Comparison of ENCODE assay signal across 28 cellular contexts in genomic region chr6:38676974-38677544, GRCh38. TPM values are rescaled to one million over a fixed set of nuclear protein-coding genes. Genes with fewer than 3 reads are reported as not detected.
DNase-seq lines count a peak whose midpoint lies in the region; ATAC-seq and TF ChIP-seq lines count a peak whose summit lies in the region.
"Had no signal": no experiment of that assay in that cellular context is flagged by ENCODE, and none has a peak within 500 bp of the region (broad histone marks: within the 10 kb centered on the region; RNA-seq: fewer than 3 reads in every experiment).

No MANE protein-coding gene starts in this region.

- peaks cover 0 to 50% (median 6%) of the 10 kb centered on the region in 3 experiments for H3K36me3 ChIP-seq in naive thymus-derived CD4-positive, alpha-beta T cell (ENCODE audit: control insufficient read depth in 2 of 3, insufficient read depth in 3 of 3, low read length in 3 of 3)
- peaks cover 73% of the 10 kb centered on the region for H3K36me3 ChIP-seq in WERI-Rb-1

- CTCF ChIA-PET in activated CD8-positive, alpha-beta T cell treated with anti-CD3 and anti-CD28 coated beads for 36 hours (lab: Charles Lee): interaction anchor here (1.4 kb wide), 1 partner anchor 11 kb away, joined by 4 read pairs; no protein-coding TSS in a partner anchor
- CTCF ChIA-PET in activated CD8-positive, alpha-beta T cell treated with anti-CD3 and anti-CD28 coated beads, Interleukin-2, amount 10 ng/mL, durations not matched to agents 7 days and 5 days (lab: Charles Lee): no interaction called here
- CTCF ChIA-PET in naive thymus-derived CD4-positive, alpha-beta T cell (lab: Charles Lee): no interaction called here

- H3K27me3 ChIP-seq in naive thymus-derived CD4-positive, alpha-beta T cell (ENCODE audit: control insufficient read depth in 2 of 2, insufficient read depth in 2 of 2, low read length in 2 of 2): no peaks in the 10 kb centered on the region
- no peaks in the 10 kb centered on the region for H3K27me3 ChIP-seq in WERI-Rb-1 (ENCODE audit: insufficient read depth, low read depth, severe bottlenecking)
- H3K27me3 ChIP-seq: BE2C, body of pancreas, heart right ventricle had no signal

- intact Hi-C loops in activated CD8-positive, alpha-beta T cell treated with anti-CD3 and anti-CD28 coated beads for 36 hours (cut with micrococcal nuclease): loop anchor here (10.0 kb wide), 1 partner anchor 162 kb away; no protein-coding TSS in a partner anchor
- intact Hi-C loops in naive thymus-derived CD4-positive, alpha-beta T cell (cut with micrococcal nuclease): loop anchor here in 1 of 2 donors (10.0 kb wide), 2 partner anchors 882 to 972 kb away; no protein-coding TSS in a partner anchor

- no peak overlapping the region for H3K4me3 ChIP-seq in naive thymus-derived CD4-positive, alpha-beta T cell (ENCODE audit: low read length)
- no peak overlapping the region for H3K4me3 ChIP-seq in WERI-Rb-1 (ENCODE audit: low read depth, low read length)
- H3K4me3 ChIP-seq: body of pancreas, coronary artery, GM23248, heart right ventricle, PC-9, smooth muscle cell had no signal

- POLR2A ChIA-PET in activated CD8-positive, alpha-beta T cell treated with anti-CD3 and anti-CD28 coated beads for 36 hours (lab: Charles Lee): no interaction called here
- POLR2A ChIA-PET in activated CD8-positive, alpha-beta T cell treated with anti-CD3 and anti-CD28 coated beads, Interleukin-2, amount 10 ng/mL, durations not matched to agents 7 days and 5 days (lab: Charles Lee): no interaction called here
- POLR2A ChIA-PET in naive thymus-derived CD4-positive, alpha-beta T cell (lab: Charles Lee): no interaction called here

- H3K4me1 Mint-ChIP-seq in activated CD8-positive, alpha-beta T cell treated with anti-CD3 and anti-CD28 coated beads for 36 hours (ENCODE audit: low read depth): peaks cover 21% of the 10 kb centered on the region
- peaks cover 15% of the 10 kb centered on the region for H3K4me1 Mint-ChIP-seq in activated CD8-positive, alpha-beta T cell treated with anti-CD3 and anti-CD28 coated beads, Interleukin-2, amount 10 ng/mL, durations not matched to agents 7 days and 5 days (ENCODE audit: low read depth)
- H3K4me1 Mint-ChIP-seq in central memory CD8-positive, alpha-beta T cell: no peaks in the 10 kb centered on the region
- peaks cover 57% of the 10 kb centered on the region for H3K4me1 Mint-ChIP-seq in stimulated activated memory B cell treated with anti-CD40 and anti-IgM and Interleukin-4, amounts not matched to agents 10 μg/mL and 1 μg/mL and 100 μg/mL, for 72 hours
- H3K4me1 Mint-ChIP-seq in naive thymus-derived CD4-positive, alpha-beta T cell: peaks cover 6 to 36% (median 13%) of the 10 kb centered on the region in 7 donors

- peak overlapping the region; percentile 25 for H3K27ac Mint-ChIP-seq in activated CD8-positive, alpha-beta T cell treated with anti-CD3 and anti-CD28 coated beads for 36 hours
- no peak overlapping the region for H3K27ac Mint-ChIP-seq in activated CD8-positive, alpha-beta T cell treated with anti-CD3 and anti-CD28 coated beads, Interleukin-2, amount 10 ng/mL, durations not matched to agents 7 days and 5 days
- H3K27ac Mint-ChIP-seq in central memory CD8-positive, alpha-beta T cell (ENCODE audit: low read depth): peak overlapping the region; percentile 74
- peak overlapping the region; percentile 81 for H3K27ac Mint-ChIP-seq in stimulated activated memory B cell treated with anti-CD40 and anti-IgM and Interleukin-4, amounts not matched to agents 10 μg/mL and 1 μg/mL and 100 μg/mL, for 72 hours
- peak overlapping the region in 3 of 9 donors; percentile 16 to 53 (median 36) for H3K27ac Mint-ChIP-seq in naive thymus-derived CD4-positive, alpha-beta T cell
- H3K27ac Mint-ChIP-seq: activated CD4-positive, alpha-beta T cell treated with anti-CD3 and anti-CD28 coated beads, Interleukin-2, amount 10 ng/mL, durations not matched to agents 7 days and 5 days; activated naive CD8-positive, alpha-beta T cell treated with anti-CD3 and anti-CD28 coated beads, Interleukin-2, amount 10 ng/mL, durations not matched to agents 7 days and 5 days had no signal

- ATAC-seq in activated CD8-positive, alpha-beta T cell treated with anti-CD3 and anti-CD28 coated beads for 36 hours: no peak
- no peak for ATAC-seq in activated CD8-positive, alpha-beta T cell treated with anti-CD3 and anti-CD28 coated beads, Interleukin-2, amount 10 ng/mL, durations not matched to agents 7 days and 5 days
- ATAC-seq in HG03571 (IDR thresholded peaks at IDR 0.05; ENCODE audit: unreplicated experiment): peak; percentile 7
- no peak for ATAC-seq in central memory CD8-positive, alpha-beta T cell (replicated peaks; ENCODE audit: extremely low read depth, poor library complexity, severe bottlenecking)
- no peak for ATAC-seq in stimulated activated memory B cell treated with anti-CD40 and anti-IgM and Interleukin-4, amounts not matched to agents 10 μg/mL and 1 μg/mL and 100 μg/mL, for 72 hours
- ATAC-seq in naive thymus-derived CD4-positive, alpha-beta T cell: no peak
- no peak for ATAC-seq in GM21529 (IDR thresholded peaks at IDR 0.05; ENCODE audit: unreplicated experiment)
- ATAC-seq: body of pancreas, heart right ventricle, T-cell had no signal

- no peaks in the 10 kb centered on the region for H3K9me3 ChIP-seq in naive thymus-derived CD4-positive, alpha-beta T cell (ENCODE audit: control insufficient read depth in 2 of 3, low read length in 3 of 3)
- H3K9me3 ChIP-seq in WERI-Rb-1 (ENCODE audit: severe bottlenecking): no peaks in the 10 kb centered on the region
- H3K9me3 ChIP-seq: BE2C, body of pancreas, heart right ventricle had no signal

- H3K27me3 Mint-ChIP-seq in activated CD8-positive, alpha-beta T cell treated with anti-CD3 and anti-CD28 coated beads for 36 hours: no peaks in the 10 kb centered on the region
- H3K27me3 Mint-ChIP-seq in activated CD8-positive, alpha-beta T cell treated with anti-CD3 and anti-CD28 coated beads, Interleukin-2, amount 10 ng/mL, durations not matched to agents 7 days and 5 days (ENCODE audit: low read depth): no peaks in the 10 kb centered on the region
- H3K27me3 Mint-ChIP-seq in central memory CD8-positive, alpha-beta T cell: no peaks in the 10 kb centered on the region
- no peaks in the 10 kb centered on the region for H3K27me3 Mint-ChIP-seq in stimulated activated memory B cell treated with anti-CD40 and anti-IgM and Interleukin-4, amounts not matched to agents 10 μg/mL and 1 μg/mL and 100 μg/mL, for 72 hours
- no peaks in the 10 kb centered on the region for H3K27me3 Mint-ChIP-seq in naive thymus-derived CD4-positive, alpha-beta T cell
- H3K27me3 Mint-ChIP-seq: activated CD4-positive, alpha-beta T cell treated with anti-CD3 and anti-CD28 coated beads, Interleukin-2, amount 10 ng/mL, durations not matched to agents 7 days and 5 days; activated naive CD8-positive, alpha-beta T cell treated with anti-CD3 and anti-CD28 coated beads, Interleukin-2, amount 10 ng/mL, durations not matched to agents 7 days and 5 days; T-cell had no signal

- no peak overlapping the region for H3K4me3 Mint-ChIP-seq in activated CD8-positive, alpha-beta T cell treated with anti-CD3 and anti-CD28 coated beads for 36 hours
- no peak overlapping the region for H3K4me3 Mint-ChIP-seq in activated CD8-positive, alpha-beta T cell treated with anti-CD3 and anti-CD28 coated beads, Interleukin-2, amount 10 ng/mL, durations not matched to agents 7 days and 5 days
- H3K4me3 Mint-ChIP-seq in central memory CD8-positive, alpha-beta T cell: no peak overlapping the region
- H3K4me3 Mint-ChIP-seq in stimulated activated memory B cell treated with anti-CD40 and anti-IgM and Interleukin-4, amounts not matched to agents 10 μg/mL and 1 μg/mL and 100 μg/mL, for 72 hours: peak overlapping the region; percentile 16
- no peak overlapping the region for H3K4me3 Mint-ChIP-seq in naive thymus-derived CD4-positive, alpha-beta T cell
- H3K4me3 Mint-ChIP-seq: activated CD4-positive, alpha-beta T cell treated with anti-CD3 and anti-CD28 coated beads, Interleukin-2, amount 10 ng/mL, durations not matched to agents 7 days and 5 days; activated naive CD8-positive, alpha-beta T cell treated with anti-CD3 and anti-CD28 coated beads, Interleukin-2, amount 10 ng/mL, durations not matched to agents 7 days and 5 days; immature natural killer cell; T-cell had no signal

- no peak overlapping the region for H3K27ac ChIP-seq in naive thymus-derived CD4-positive, alpha-beta T cell (ENCODE audit: low read depth, low read length)
- H3K27ac ChIP-seq in WERI-Rb-1: no peak overlapping the region
- H3K27ac ChIP-seq: coronary artery, GM23248, heart right ventricle, KMS-11, PC-9 had no signal

- H3K36me3 Mint-ChIP-seq in activated CD8-positive, alpha-beta T cell treated with anti-CD3 and anti-CD28 coated beads for 36 hours (ENCODE audit: low read depth): peaks cover 46% of the 10 kb centered on the region
- peaks cover 48% of the 10 kb centered on the region for H3K36me3 Mint-ChIP-seq in activated CD8-positive, alpha-beta T cell treated with anti-CD3 and anti-CD28 coated beads, Interleukin-2, amount 10 ng/mL, durations not matched to agents 7 days and 5 days (ENCODE audit: low read depth)
- H3K36me3 Mint-ChIP-seq in central memory CD8-positive, alpha-beta T cell (ENCODE audit: insufficient read depth): peaks cover 7% of the 10 kb centered on the region
- H3K36me3 Mint-ChIP-seq in stimulated activated memory B cell treated with anti-CD40 and anti-IgM and Interleukin-4, amounts not matched to agents 10 μg/mL and 1 μg/mL and 100 μg/mL, for 72 hours: peaks cover 71% of the 10 kb centered on the region
- H3K36me3 Mint-ChIP-seq in naive thymus-derived CD4-positive, alpha-beta T cell: peaks cover 16 to 46% (median 37%) of the 10 kb centered on the region in 5 donors

- no peak for DNase-seq in activated CD8-positive, alpha-beta T cell treated with anti-CD3 and anti-CD28 coated beads for 36 hours
- no peak for DNase-seq in activated CD8-positive, alpha-beta T cell treated with anti-CD3 and anti-CD28 coated beads, Interleukin-2, amount 10 ng/mL, durations not matched to agents 7 days and 5 days
- no peak for DNase-seq in central memory CD8-positive, alpha-beta T cell (ENCODE audit: low spot score in 2 of 2)
- no peak for DNase-seq in naive thymus-derived CD4-positive, alpha-beta T cell
- DNase-seq in WERI-Rb-1: no peak
- DNase-seq: activated CD4-positive, alpha-beta T cell treated with anti-CD3 and anti-CD28 coated beads, Interleukin-2, amount 10 ng/mL, durations not matched to agents 7 days and 5 days; activated naive CD8-positive, alpha-beta T cell treated with anti-CD3 and anti-CD28 coated beads, Interleukin-2, amount 10 ng/mL, durations not matched to agents 7 days and 5 days; BE2C; body of pancreas; Calu3; GM23248; heart right ventricle; immature natural killer cell; NCI-H187; nucleus accumbens; PC-9; SHP77 treated with DMSO at 0.1 percent for 48 hours; stimulated activated CD4-positive, alpha-beta T cell treated with anti-CD3 and anti-CD28 coated beads, Interleukin-4, amount 100 ng/mL, for 24 hours; T-cell had no signal

- TF ChIP-seq CTCF in activated CD8-positive, alpha-beta T cell treated with anti-CD3 and anti-CD28 coated beads for 36 hours (IDR thresholded peaks at IDR 0.05): no peak
- no peak for TF ChIP-seq CTCF in WERI-Rb-1 (IDR thresholded peaks at IDR 0.05; ENCODE audit: low read depth, low read length)

- H3K9me3 Mint-ChIP-seq in activated CD8-positive, alpha-beta T cell treated with anti-CD3 and anti-CD28 coated beads for 36 hours: peaks cover 2% of the 10 kb centered on the region
- no peaks in the 10 kb centered on the region for H3K9me3 Mint-ChIP-seq in activated CD8-positive, alpha-beta T cell treated with anti-CD3 and anti-CD28 coated beads, Interleukin-2, amount 10 ng/mL, durations not matched to agents 7 days and 5 days (ENCODE audit: insufficient read depth)
- no peaks in the 10 kb centered on the region for H3K9me3 Mint-ChIP-seq in central memory CD8-positive, alpha-beta T cell
- no peaks in the 10 kb centered on the region for H3K9me3 Mint-ChIP-seq in stimulated activated memory B cell treated with anti-CD40 and anti-IgM and Interleukin-4, amounts not matched to agents 10 μg/mL and 1 μg/mL and 100 μg/mL, for 72 hours
- H3K9me3 Mint-ChIP-seq in naive thymus-derived CD4-positive, alpha-beta T cell: peaks cover 0 to 2% (median 0%) of the 10 kb centered on the region in 11 donors
- H3K9me3 Mint-ChIP-seq: activated CD4-positive, alpha-beta T cell treated with anti-CD3 and anti-CD28 coated beads, Interleukin-2, amount 10 ng/mL, durations not matched to agents 7 days and 5 days; immature natural killer cell; T-cell had no signal

- peaks cover 0 to 4% of the 10 kb centered on the region in 2 donors for H3K4me1 ChIP-seq in naive thymus-derived CD4-positive, alpha-beta T cell (ENCODE audit: control insufficient read depth in 2 of 2, insufficient read depth in 2 of 2, low read length in 2 of 2)
- H3K4me1 ChIP-seq: heart right ventricle had no signal

RNA-seq across cellular contexts. Expression of gene GLO1, which starts 25.9 kb away (rescaled TPM):
- total RNA-seq in activated CD8-positive, alpha-beta T cell treated with anti-CD3 and anti-CD28 coated beads for 36 hours: 100 to 1,000 TPM; 135 to 142 TPM
- total RNA-seq in activated CD8-positive, alpha-beta T cell treated with anti-CD3 and anti-CD28 coated beads, Interleukin-2, amount 10 ng/mL, durations not matched to agents 7 days and 5 days: 10 to 100 TPM; 68.8 to 69.8 TPM
- 100 to 1,000 TPM in 1 of 5 experiments, 10 to 100 TPM in 4; 16.0 to 103 (median 22.3) TPM for total RNA-seq in naive thymus-derived CD4-positive, alpha-beta T cell
- polyA plus RNA-seq in naive thymus-derived CD4-positive, alpha-beta T cell: 10 to 100 TPM; 68.2 to 97.3 TPM

RNA-seq across cellular contexts. Expression of gene BTBD9, which starts 37.3 kb away (rescaled TPM):
- 1 to 10 TPM; 6.2 to 6.4 TPM for total RNA-seq in activated CD8-positive, alpha-beta T cell treated with anti-CD3 and anti-CD28 coated beads for 36 hours
- 10 to 100 TPM in 1 of 2 experiments, 1 to 10 TPM in 1; 9.4 to 12.4 TPM for total RNA-seq in activated CD8-positive, alpha-beta T cell treated with anti-CD3 and anti-CD28 coated beads, Interleukin-2, amount 10 ng/mL, durations not matched to agents 7 days and 5 days
- 10 to 100 TPM; 20.6 to 58.8 (median 43.6) TPM for total RNA-seq in naive thymus-derived CD4-positive, alpha-beta T cell
- 10 to 100 TPM; 12.7 to 18.3 TPM for polyA plus RNA-seq in naive thymus-derived CD4-positive, alpha-beta T cell

RNA-seq across cellular contexts. Expression of gene DNAH8, which starts 38.1 kb away (rescaled TPM):
- not detected for total RNA-seq in activated CD8-positive, alpha-beta T cell treated with anti-CD3 and anti-CD28 coated beads for 36 hours
- total RNA-seq in activated CD8-positive, alpha-beta T cell treated with anti-CD3 and anti-CD28 coated beads, Interleukin-2, amount 10 ng/mL, durations not matched to agents 7 days and 5 days: not detected
- total RNA-seq in naive thymus-derived CD4-positive, alpha-beta T cell: under 1 TPM; 0.02 to 0.15 (median 0.05) TPM
- polyA plus RNA-seq in naive thymus-derived CD4-positive, alpha-beta T cell: not detected
- total RNA-seq: A172, body of pancreas, GM23248, PC-9, smooth muscle cell, subcutaneous adipose tissue had no signal
- polyA plus RNA-seq: GM23248, heart right ventricle, immature natural killer cell, liver, smooth muscle cell had no signal
